ENCODE assay signal across 8 cellular contexts in genomic region chr17:79042421-79043190, GRCh38. TPM values are rescaled to one million over a fixed set of nuclear protein-coding genes. Genes with fewer than 3 reads are reported as not detected.
DNase-seq lines count a peak whose midpoint lies in the region; ATAC-seq and TF ChIP-seq lines count a peak whose summit lies in the region.

No MANE protein-coding gene starts in this region.

- peaks cover 3% of the 10 kb centered on the region; the same call in 1 of the 2 replicates for H3K36me3 ChIP-seq in SJCRH30
- peaks cover 0 to 4% (median 0%) of the 10 kb centered on the region in 4 donors for H3K36me3 ChIP-seq in sigmoid colon

- no peak for ATAC-seq in GM18520 (IDR thresholded peaks at IDR 0.05; ENCODE audit: unreplicated experiment)
- no peak for ATAC-seq in HG03354 (IDR thresholded peaks at IDR 0.05; ENCODE audit: poor library complexity, severe bottlenecking, unreplicated experiment)

- H3K27ac ChIP-seq in SJCRH30: no peak overlapping the region
- H3K27ac ChIP-seq in sigmoid colon: no peak overlapping the region

- no peak overlapping the region for H3K4me3 ChIP-seq in AG10803 (ENCODE audit: low read length)
- H3K4me3 ChIP-seq in SJCRH30: no peak overlapping the region
- H3K4me3 ChIP-seq in sigmoid colon: no peak overlapping the region

- H3K9me3 ChIP-seq in SJCRH30 (replicated peaks) (no peaks in the 10 kb centered on the region), sigmoid colon (no peaks in the 10 kb centered on the region)

- TF ChIP-seq EP300 in sigmoid colon (IDR thresholded peaks at IDR 0.05): no peak

- no peak for TF ChIP-seq POLR2A in sigmoid colon (IDR thresholded peaks at IDR 0.05)

- DNase-seq in AG10803 (ENCODE audit: low read depth) (peak; percentile 65), HCEC 1CT (peak; percentile 64), SJCRH30 (peak; percentile 77 to 85), activated gamma-delta T cell (lab: John Stamatoyannopoulos, UW) (peak; percentile 28), head of caudate nucleus (peak in 39 of 42 donors; percentile 21 to 83 (median 58)), sigmoid colon (peak; percentile 83)

- H3K27me3 ChIP-seq in SJCRH30 (no peaks in the 10 kb centered on the region), sigmoid colon (no peaks in the 10 kb centered on the region)

- intact Hi-C loops in head of caudate nucleus (cut with DNase I): no loop called here
- intact Hi-C loops in sigmoid colon (cut with DNase I): loop anchor here (1.0 kb wide), 1 partner anchor 23 kb away; no protein-coding TSS in a partner anchor

- WGBS in sigmoid colon, 2 donors: 59 to 61% methylated on average over 13 of the region's 13 CpGs

- TF ChIP-seq CTCF in AG10803 (conservative IDR thresholded peaks at IDR 0.05; ENCODE audit: low read length): peak; percentile 82
- peak; percentile 65 to 91 (median 88) for TF ChIP-seq CTCF in sigmoid colon (IDR thresholded peaks at IDR 0.05)

- H3K4me1 ChIP-seq in SJCRH30 (peaks cover 17% of the 10 kb centered on the region), sigmoid colon (peaks cover 0 to 15% (median 7%) of the 10 kb centered on the region in 4 donors)

RNA-seq across cellular contexts. Expression of gene C1QTNF1, which starts 18.6 kb away (rescaled TPM):
- 45.7 and 48.3 TPM in 2 replicates for total RNA-seq in SJCRH30 (2014; rRNA removed; shearing (Covaris generic))
- 10 to 100 TPM; 14.8 to 31.4 (median 26.2) TPM for total RNA-seq in sigmoid colon
- polyA plus RNA-seq in sigmoid colon: 10 to 100 TPM in 1 of 3 donors, 1 to 10 TPM in 2; 1.4 to 34.6 (median 4.8) TPM

RNA-seq across cellular contexts. Expression of gene ENGASE, which starts 32.0 kb away (rescaled TPM):
- 56.3 and 82.5 TPM in 2 replicates for total RNA-seq in SJCRH30 (2014; rRNA removed; shearing (Covaris generic))
- total RNA-seq in sigmoid colon: 10 to 100 TPM; 14.3 to 26.3 (median 14.4) TPM
- 10 to 100 TPM in 2 of 3 donors, 1 to 10 TPM in 1; 7.2 to 55.9 (median 10.6) TPM for polyA plus RNA-seq in sigmoid colon

RNA-seq across cellular contexts. Expression of gene CANT1, which starts 33.0 kb away (rescaled TPM):
- 89.0 and 98.6 TPM in 2 replicates for total RNA-seq in SJCRH30 (2014; rRNA removed; shearing (Covaris generic))
- 10 to 100 TPM; 11.1 to 19.1 (median 13.4) TPM for total RNA-seq in sigmoid colon
- polyA plus RNA-seq in sigmoid colon: 100 to 1,000 TPM in 1 of 3 donors, 10 to 100 TPM in 2; 51.1 to 132 (median 60.3) TPM

Comparison
In these comparisons a context has a peak if more than half of its experiments do, and no peak if none do; other contexts are left out.
1. DNase-seq: peak in every context shown above with its lines; median percentile 83 in sigmoid colon; 81 in SJCRH30; 65 in AG10803; 64 in HCEC 1CT; 58 in head of caudate nucleus; 28 in activated gamma-delta T cell.